Comparison of ENCODE assay signal across 1 cellular context in the genomic region with DNA sequence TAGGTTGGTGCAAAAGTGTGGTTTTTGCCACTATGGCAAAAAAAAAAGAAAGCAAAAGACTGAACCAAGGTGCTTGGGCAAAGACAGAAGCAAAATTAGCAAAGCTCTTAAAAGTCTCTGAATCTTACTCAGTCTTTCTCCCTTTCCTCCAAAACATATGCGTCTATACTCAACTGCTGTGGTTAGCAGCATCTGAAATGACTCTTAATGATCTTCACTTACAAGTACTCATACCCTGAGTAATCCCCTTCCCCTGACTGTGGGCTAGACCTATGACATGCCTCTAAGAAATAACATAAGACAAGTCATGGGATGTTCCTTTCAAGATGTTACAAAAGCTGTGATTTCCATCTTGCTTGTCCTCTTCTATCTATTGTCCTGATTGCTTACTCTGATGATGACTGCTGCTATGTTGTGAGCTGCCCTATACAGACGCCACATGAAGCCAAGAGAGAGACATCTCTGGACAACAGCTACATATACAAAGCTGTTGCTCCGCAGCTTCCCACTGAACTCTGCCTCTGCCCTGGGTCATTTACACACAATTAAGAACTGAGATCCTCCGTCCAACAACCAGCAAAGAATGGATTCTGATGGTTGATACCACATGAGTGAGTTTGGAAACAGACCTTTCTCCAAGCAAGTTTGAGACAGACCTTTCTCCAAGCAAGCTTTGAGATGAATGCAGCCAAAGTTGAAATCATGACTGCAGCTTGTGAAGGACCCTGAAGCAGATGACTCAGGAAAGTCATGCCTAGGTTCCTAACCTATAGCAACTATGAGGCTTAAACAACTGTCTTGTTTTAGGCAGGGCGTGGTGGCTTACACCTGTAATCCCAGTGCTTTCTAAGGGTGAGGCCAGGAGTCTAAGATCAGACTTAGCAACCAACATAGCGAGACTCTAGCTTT.
TF ChIP-seq lines count a peak whose summit lies in the region.

No MANE protein-coding gene starts in this region.

TF ChIP-seq in K562, 482 proteins besides CTCF, POLR2A, EP300 and RAD21:
- TF ChIP-seq C11orf30 (IDR thresholded peaks at IDR 0.05; ENCODE audit: low read depth) (peak; percentile 28; the same call in 1 of the 2 replicates), ADNP (tag; IDR thresholded peaks at IDR 0.05) (no peak), NCOA1 (IDR thresholded peaks at IDR 0.05; ENCODE audit: low read depth) (no peak), WHSC1 (IDR thresholded peaks at IDR 0.05; ENCODE audit: low read length) (no peak), ZNF316 (IDR thresholded peaks at IDR 0.05) (peak; percentile 50)
- TF ChIP-seq, protein P1, sequence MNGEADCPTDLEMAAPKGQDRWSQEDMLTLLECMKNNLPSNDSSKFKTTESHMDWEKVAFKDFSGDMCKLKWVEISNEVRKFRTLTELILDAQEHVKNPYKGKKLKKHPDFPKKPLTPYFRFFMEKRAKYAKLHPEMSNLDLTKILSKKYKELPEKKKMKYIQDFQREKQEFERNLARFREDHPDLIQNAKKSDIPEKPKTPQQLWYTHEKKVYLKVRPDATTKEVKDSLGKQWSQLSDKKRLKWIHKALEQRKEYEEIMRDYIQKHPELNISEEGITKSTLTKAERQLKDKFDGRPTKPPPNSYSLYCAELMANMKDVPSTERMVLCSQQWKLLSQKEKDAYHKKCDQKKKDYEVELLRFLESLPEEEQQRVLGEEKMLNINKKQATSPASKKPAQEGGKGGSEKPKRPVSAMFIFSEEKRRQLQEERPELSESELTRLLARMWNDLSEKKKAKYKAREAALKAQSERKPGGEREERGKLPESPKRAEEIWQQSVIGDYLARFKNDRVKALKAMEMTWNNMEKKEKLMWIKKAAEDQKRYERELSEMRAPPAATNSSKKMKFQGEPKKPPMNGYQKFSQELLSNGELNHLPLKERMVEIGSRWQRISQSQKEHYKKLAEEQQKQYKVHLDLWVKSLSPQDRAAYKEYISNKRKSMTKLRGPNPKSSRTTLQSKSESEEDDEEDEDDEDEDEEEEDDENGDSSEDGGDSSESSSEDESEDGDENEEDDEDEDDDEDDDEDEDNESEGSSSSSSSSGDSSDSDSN (IDR thresholded peaks at IDR 0.05; ENCODE audit: borderline replicate concordance in 1 of 2, low read depth in 2 of 2, low read length in 2 of 2) = no peak
